Comparison of ENCODE assay signal across 8 cellular contexts in genomic region chr1:207336559-207337467, GRCh38. TPM values are rescaled to one million over a fixed set of nuclear protein-coding genes. Genes with fewer than 3 reads are reported as not detected.
DNase-seq lines count a peak whose midpoint lies in the region; ATAC-seq and TF ChIP-seq lines count a peak whose summit lies in the region.

No MANE protein-coding gene starts in this region.

- H3K4me1 ChIP-seq in gastrocnemius medialis = peaks cover 0 to 13% of the 10 kb centered on the region in 2 donors

- peak; percentile 65 for ATAC-seq in GM18502 (IDR thresholded peaks at IDR 0.05; ENCODE audit: poor library complexity, unreplicated experiment)
- peak; percentile 73 for ATAC-seq in GM21717 (IDR thresholded peaks at IDR 0.05; ENCODE audit: unreplicated experiment)
- ATAC-seq in activated naive CD8-positive, alpha-beta T cell treated with anti-CD3 and anti-CD28 coated beads, Interleukin-2, amount 50 U/mL, for 24 hours = peak; percentile 88
- ATAC-seq in gastrocnemius medialis = no peak

- DNase-seq in LHCN-M2 (ENCODE audit: low read depth) (peak; percentile 93), gastrocnemius medialis (no peak), SW480 (ENCODE audit: low spot score) (no peak), NCI-H1092 (lab: John Stamatoyannopoulos, UW) (no peak), cerebellar cortex (ENCODE audit: low spot score) (no peak)
- peak; percentile 40 for DNase-seq in activated naive CD8-positive, alpha-beta T cell treated with anti-CD3 and anti-CD28 coated beads, Interleukin-2, amount 50 U/mL, for 24 hours

- TF ChIP-seq CTCF in gastrocnemius medialis (IDR thresholded peaks at IDR 0.05 in 4 of 5, conservative IDR thresholded peaks at IDR 0.05 in 1 of 5) = no peak

- H3K36me3 ChIP-seq in gastrocnemius medialis = peaks cover 3 to 83% of the 10 kb centered on the region in 2 donors

- H3K9me3 Mint-ChIP-seq in activated naive CD8-positive, alpha-beta T cell treated with anti-CD3 and anti-CD28 coated beads, Interleukin-2, amount 50 U/mL, for 24 hours = peaks cover 43% of the 10 kb centered on the region

- no peaks in the 10 kb centered on the region for H3K9me3 ChIP-seq in gastrocnemius medialis

- no peak for TF ChIP-seq POLR2A in gastrocnemius medialis (IDR thresholded peaks at IDR 0.05)

- peak overlapping the region; percentile 95 for H3K27ac Mint-ChIP-seq in activated naive CD8-positive, alpha-beta T cell treated with anti-CD3 and anti-CD28 coated beads, Interleukin-2, amount 50 U/mL, for 24 hours

- H3K4me3 Mint-ChIP-seq in activated naive CD8-positive, alpha-beta T cell treated with anti-CD3 and anti-CD28 coated beads, Interleukin-2, amount 50 U/mL, for 24 hours = peak overlapping the region; percentile 58

- peak overlapping the region; percentile 15 to 70 (median 42) for H3K27ac ChIP-seq in gastrocnemius medialis

- H3K27me3 Mint-ChIP-seq in activated naive CD8-positive, alpha-beta T cell treated with anti-CD3 and anti-CD28 coated beads, Interleukin-2, amount 50 U/mL, for 24 hours = peaks cover 4% of the 10 kb centered on the region

- in situ Hi-C loops in gastrocnemius medialis (cut with MboI; ENCODE audit: low sequenced_read_pairs in 4 of 4) = loop anchor here in 1 of 4 donors (25.0 kb wide), 1 partner anchor 625 kb away; no protein-coding TSS in a partner anchor

- H3K27me3 ChIP-seq in gastrocnemius medialis = no peaks in the 10 kb centered on the region

- no peak overlapping the region for H3K4me3 ChIP-seq in gastrocnemius medialis

- peaks cover 82% of the 10 kb centered on the region for H3K4me1 Mint-ChIP-seq in activated naive CD8-positive, alpha-beta T cell treated with anti-CD3 and anti-CD28 coated beads, Interleukin-2, amount 50 U/mL, for 24 hours

- intact Hi-C loops in gastrocnemius medialis (cut with DNase I; ENCODE audit: low total_unique reads) = no loop called here

- H3K36me3 Mint-ChIP-seq in activated naive CD8-positive, alpha-beta T cell treated with anti-CD3 and anti-CD28 coated beads, Interleukin-2, amount 50 U/mL, for 24 hours (ENCODE audit: low read depth) = peaks cover 91% of the 10 kb centered on the region

RNA-seq across cellular contexts. Expression of gene CD55, which starts 15.3 kb away (rescaled TPM):
- 22.9 and 23.8 TPM in 2 replicates for total RNA-seq in LHCN-M2 (2014; rRNA removed)
- polyA plus RNA-seq in LHCN-M2 (2012) = 10.6 TPM
- total RNA-seq in gastrocnemius medialis = 100 to 1,000 TPM in 2 of 4 donors, 10 to 100 TPM in 2; 75.2 to 428 (median 110) TPM

Comparison
In these comparisons a context has a peak if more than half of its experiments do, and no peak if none do; other contexts are left out.
1. ATAC-seq: peak in GM18502 (single experiment), GM21717 (single experiment) and activated naive CD8-positive, alpha-beta T cell treated with anti-CD3 and anti-CD28 coated beads, Interleukin-2, amount 50 U/mL, for 24 hours (single experiment); none in gastrocnemius medialis (0 of 2).
2. DNase-seq: peak in LHCN-M2 (single experiment) and activated naive CD8-positive, alpha-beta T cell treated with anti-CD3 and anti-CD28 coated beads, Interleukin-2, amount 50 U/mL, for 24 hours (single experiment); none in gastrocnemius medialis (0 of 2), SW480 (single experiment), NCI-H1092 (single experiment) and cerebellar cortex (single experiment).